In the genomic region with DNA sequence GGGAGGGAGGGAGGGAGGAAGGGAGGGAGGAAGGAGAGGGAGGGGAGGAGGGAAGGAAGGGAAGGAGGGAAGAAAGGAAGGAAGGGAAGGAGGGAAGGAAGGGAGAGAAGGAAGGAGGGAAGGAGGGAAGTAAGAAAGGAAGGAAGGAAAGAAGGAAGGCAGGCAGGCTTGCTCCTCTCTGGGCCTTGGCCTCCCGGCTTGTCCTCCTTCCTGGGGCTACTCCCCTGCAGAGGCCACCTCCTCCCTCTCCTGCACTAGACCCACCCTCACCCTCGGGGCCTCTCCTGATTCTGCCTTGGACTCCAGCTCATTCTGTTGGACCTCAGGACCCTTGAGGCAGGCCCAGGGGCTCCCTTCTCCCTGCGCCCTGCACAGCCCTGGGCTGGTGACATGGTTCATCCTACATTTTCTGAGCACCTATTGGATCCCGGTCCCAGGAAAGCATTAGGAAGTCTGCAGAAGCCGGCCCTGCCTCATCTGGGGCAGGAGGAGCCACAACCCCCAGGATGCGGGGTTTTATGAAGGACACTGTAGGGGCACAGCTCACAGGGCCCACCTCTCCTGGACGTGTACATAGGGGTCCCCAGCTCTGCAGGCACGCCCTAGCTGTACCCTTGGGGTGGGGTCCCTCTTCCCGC, we compare ENCODE assay signal across 27 cellular contexts. TPM values are rescaled to one million over a fixed set of nuclear protein-coding genes. Genes with fewer than 3 reads are reported as not detected.
"Had no signal": no experiment of that assay in that cellular context is flagged by ENCODE, and none has a peak within 500 bp of the region (broad histone marks: within the 10 kb centered on the region; RNA-seq: fewer than 3 reads in every experiment).

No MANE protein-coding gene starts in this region.

- H3K4me1 Mint-ChIP-seq: naive thymus-derived CD8-positive, alpha-beta T cell; stimulated activated naive B cell treated with anti-CD40 and anti-IgM and Interleukin-4, amounts not matched to agents 10 μg/mL and 1 μg/mL and 100 μg/mL, for 72 hours; stimulated activated naive CD8-positive, alpha-beta T cell treated with anti-CD3 and anti-CD28 coated beads, Interleukin-15, amount 100 ng/mL, for 72 hours had no signal

- ATAC-seq: heart left ventricle; mucosa of descending colon; naive thymus-derived CD8-positive, alpha-beta T cell; pancreas; sciatic nerve; stimulated activated naive B cell treated with anti-CD40 and anti-IgM and Interleukin-4, amounts not matched to agents 10 μg/mL and 1 μg/mL and 100 μg/mL, for 72 hours; stimulated activated naive CD8-positive, alpha-beta T cell treated with anti-CD3 and anti-CD28 coated beads, Interleukin-15, amount 100 ng/mL, for 72 hours had no signal

- H3K27ac ChIP-seq: colonic mucosa, heart left ventricle, pancreas, spleen, thoracic aorta, transverse colon had no signal

- DNase-seq: colonic mucosa; dermis blood vessel endothelial cell; heart left ventricle; hippocampal formation; mammary epithelial cell; mucosa of descending colon; naive thymus-derived CD8-positive, alpha-beta T cell; pancreas; spleen; stimulated activated CD4-positive, alpha-beta T cell treated with anti-CD3 and anti-CD28 coated beads, Interleukin-15, amount 100 ng/mL, for 24 hours; stimulated activated CD4-positive, alpha-beta T cell treated with anti-CD3 and anti-CD28 coated beads, Interleukin-1b, Interleukin-23, amount 100 ng/mL, for 48 hours; stimulated activated CD4-positive, alpha-beta T cell treated with anti-CD3 and anti-CD28 coated beads, Interleukin-4, amount 100 ng/mL, for 24 hours; stimulated activated naive B cell treated with anti-CD40 and anti-IgM and Interleukin-4, amounts not matched to agents 10 μg/mL and 1 μg/mL and 100 μg/mL, for 72 hours; stimulated activated naive CD8-positive, alpha-beta T cell treated with anti-CD3 and anti-CD28 coated beads, Interleukin-15, amount 100 ng/mL, for 72 hours; transverse colon had no signal

- H3K9me3 ChIP-seq: colonic mucosa, heart left ventricle, mucosa of descending colon, pancreas, spleen, thoracic aorta, transverse colon had no signal

- H3K4me3 ChIP-seq: colonic mucosa, heart left ventricle, mucosa of descending colon, pancreas, spleen, thoracic aorta, transverse colon had no signal

- H3K36me3 ChIP-seq: colonic mucosa, heart left ventricle, pancreas, spleen, thoracic aorta, transverse colon had no signal

- H3K27ac Mint-ChIP-seq: naive thymus-derived CD8-positive, alpha-beta T cell; progenitor cell of endocrine pancreas; stimulated activated naive B cell treated with anti-CD40 and anti-IgM and Interleukin-4, amounts not matched to agents 10 μg/mL and 1 μg/mL and 100 μg/mL, for 72 hours had no signal

- H3K27me3 ChIP-seq: colonic mucosa, pancreas had no signal

- H3K9me3 Mint-ChIP-seq: naive thymus-derived CD8-positive, alpha-beta T cell; stimulated activated naive B cell treated with anti-CD40 and anti-IgM and Interleukin-4, amounts not matched to agents 10 μg/mL and 1 μg/mL and 100 μg/mL, for 72 hours; stimulated activated naive CD8-positive, alpha-beta T cell treated with anti-CD3 and anti-CD28 coated beads, Interleukin-15, amount 100 ng/mL, for 72 hours had no signal

- H3K36me3 Mint-ChIP-seq: naive thymus-derived CD8-positive, alpha-beta T cell; stimulated activated naive B cell treated with anti-CD40 and anti-IgM and Interleukin-4, amounts not matched to agents 10 μg/mL and 1 μg/mL and 100 μg/mL, for 72 hours had no signal

- H3K4me3 Mint-ChIP-seq: naive thymus-derived CD8-positive, alpha-beta T cell; stimulated activated naive B cell treated with anti-CD40 and anti-IgM and Interleukin-4, amounts not matched to agents 10 μg/mL and 1 μg/mL and 100 μg/mL, for 72 hours; stimulated activated naive CD8-positive, alpha-beta T cell treated with anti-CD3 and anti-CD28 coated beads, Interleukin-15, amount 100 ng/mL, for 72 hours had no signal

- H3K4me1 ChIP-seq: colonic mucosa, heart left ventricle, pancreas, spleen, transverse colon had no signal

RNA-seq across cellular contexts. Expression of gene LHX3, which starts 23.0 kb away (rescaled TPM):
- total RNA-seq: cerebellum; colonic mucosa; dermis blood vessel endothelial cell; frontal cortex; glomerular endothelial cell; heart left ventricle; kidney epithelial cell; mammary epithelial cell; mucosa of descending colon; naive thymus-derived CD8-positive, alpha-beta T cell; pancreas; progenitor cell of endocrine pancreas; sciatic nerve; skeletal muscle tissue; spleen; subcutaneous adipose tissue; thoracic aorta; transverse colon; ureter had no signal
- polyA plus RNA-seq: esophagus; heart left ventricle; mammary epithelial cell; naive thymus-derived CD8-positive, alpha-beta T cell; neural cell; pancreas; spleen had no signal
